In the genomic region with DNA sequence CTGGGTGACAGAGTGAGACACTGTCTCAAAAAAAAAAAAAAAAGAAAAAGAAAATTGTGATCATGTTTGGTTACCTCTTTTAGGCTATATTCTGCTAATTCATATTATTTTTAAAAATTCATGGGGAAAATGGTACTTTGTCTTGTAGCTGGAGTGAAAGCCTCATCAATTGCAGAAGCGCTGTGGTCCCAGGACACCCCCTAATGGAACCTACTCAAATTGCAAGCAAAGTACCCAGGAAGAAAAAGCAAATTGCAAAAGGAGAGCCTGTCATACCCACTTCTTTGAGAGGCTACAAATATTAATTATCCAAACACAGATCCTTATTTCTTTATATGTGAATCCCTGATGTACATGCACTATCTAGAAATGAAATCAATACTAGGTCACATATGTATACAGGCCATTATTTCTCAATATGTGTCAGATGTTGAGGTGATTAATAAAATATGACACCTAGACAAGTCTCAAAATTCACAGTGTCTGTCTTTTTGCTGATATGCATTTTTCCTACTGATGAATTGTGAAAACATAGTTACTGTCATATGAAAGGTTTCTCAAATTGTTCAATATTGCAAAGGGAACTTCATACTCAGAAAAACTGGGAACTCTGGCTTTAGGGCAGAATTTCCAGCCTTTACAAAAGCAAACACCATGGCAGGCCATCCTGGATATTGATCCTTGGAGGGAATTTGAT, we compare ENCODE assay signal across 1 cellular context.
TF ChIP-seq lines count a peak whose summit lies in the region.

No MANE protein-coding gene starts in this region.

TF ChIP-seq in GM23338, 12 proteins besides CTCF, POLR2A, EP300 and RAD21:
- TF ChIP-seq ETS1 (IDR thresholded peaks at IDR 0.05) (no peak), NANOG (IDR thresholded peaks at IDR 0.05; ENCODE audit: borderline replicate concordance) (no peak), ZNF331 (CRISPR knock-in tag; IDR thresholded peaks at IDR 0.05; ENCODE audit: low read depth) (no peak), STAT1 (IDR thresholded peaks at IDR 0.05; ENCODE audit: unreplicated experiment) (no peak), ZNF114 (CRISPR knock-in tag; IDR thresholded peaks at IDR 0.05) (no peak), POLR2AphosphoS5 (IDR thresholded peaks at IDR 0.05; ENCODE audit: low read depth) (no peak), JUNB (IDR thresholded peaks at IDR 0.05; ENCODE audit: unreplicated experiment) (no peak), EZH2phosphoT487 (IDR thresholded peaks at IDR 0.05; ENCODE audit: unreplicated experiment) (no peak)
- TF ChIP-seq, protein P1, sequence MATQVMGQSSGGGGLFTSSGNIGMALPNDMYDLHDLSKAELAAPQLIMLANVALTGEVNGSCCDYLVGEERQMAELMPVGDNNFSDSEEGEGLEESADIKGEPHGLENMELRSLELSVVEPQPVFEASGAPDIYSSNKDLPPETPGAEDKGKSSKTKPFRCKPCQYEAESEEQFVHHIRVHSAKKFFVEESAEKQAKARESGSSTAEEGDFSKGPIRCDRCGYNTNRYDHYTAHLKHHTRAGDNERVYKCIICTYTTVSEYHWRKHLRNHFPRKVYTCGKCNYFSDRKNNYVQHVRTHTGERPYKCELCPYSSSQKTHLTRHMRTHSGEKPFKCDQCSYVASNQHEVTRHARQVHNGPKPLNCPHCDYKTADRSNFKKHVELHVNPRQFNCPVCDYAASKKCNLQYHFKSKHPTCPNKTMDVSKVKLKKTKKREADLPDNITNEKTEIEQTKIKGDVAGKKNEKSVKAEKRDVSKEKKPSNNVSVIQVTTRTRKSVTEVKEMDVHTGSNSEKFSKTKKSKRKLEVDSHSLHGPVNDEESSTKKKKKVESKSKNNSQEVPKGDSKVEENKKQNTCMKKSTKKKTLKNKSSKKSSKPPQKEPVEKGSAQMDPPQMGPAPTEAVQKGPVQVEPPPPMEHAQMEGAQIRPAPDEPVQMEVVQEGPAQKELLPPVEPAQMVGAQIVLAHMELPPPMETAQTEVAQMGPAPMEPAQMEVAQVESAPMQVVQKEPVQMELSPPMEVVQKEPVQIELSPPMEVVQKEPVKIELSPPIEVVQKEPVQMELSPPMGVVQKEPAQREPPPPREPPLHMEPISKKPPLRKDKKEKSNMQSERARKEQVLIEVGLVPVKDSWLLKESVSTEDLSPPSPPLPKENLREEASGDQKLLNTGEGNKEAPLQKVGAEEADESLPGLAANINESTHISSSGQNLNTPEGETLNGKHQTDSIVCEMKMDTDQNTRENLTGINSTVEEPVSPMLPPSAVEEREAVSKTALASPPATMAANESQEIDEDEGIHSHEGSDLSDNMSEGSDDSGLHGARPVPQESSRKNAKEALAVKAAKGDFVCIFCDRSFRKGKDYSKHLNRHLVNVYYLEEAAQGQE (IDR thresholded peaks at IDR 0.05; ENCODE audit: unreplicated experiment), result no peak
